ENCODE assay signal across 8 cellular contexts in the genomic region with DNA sequence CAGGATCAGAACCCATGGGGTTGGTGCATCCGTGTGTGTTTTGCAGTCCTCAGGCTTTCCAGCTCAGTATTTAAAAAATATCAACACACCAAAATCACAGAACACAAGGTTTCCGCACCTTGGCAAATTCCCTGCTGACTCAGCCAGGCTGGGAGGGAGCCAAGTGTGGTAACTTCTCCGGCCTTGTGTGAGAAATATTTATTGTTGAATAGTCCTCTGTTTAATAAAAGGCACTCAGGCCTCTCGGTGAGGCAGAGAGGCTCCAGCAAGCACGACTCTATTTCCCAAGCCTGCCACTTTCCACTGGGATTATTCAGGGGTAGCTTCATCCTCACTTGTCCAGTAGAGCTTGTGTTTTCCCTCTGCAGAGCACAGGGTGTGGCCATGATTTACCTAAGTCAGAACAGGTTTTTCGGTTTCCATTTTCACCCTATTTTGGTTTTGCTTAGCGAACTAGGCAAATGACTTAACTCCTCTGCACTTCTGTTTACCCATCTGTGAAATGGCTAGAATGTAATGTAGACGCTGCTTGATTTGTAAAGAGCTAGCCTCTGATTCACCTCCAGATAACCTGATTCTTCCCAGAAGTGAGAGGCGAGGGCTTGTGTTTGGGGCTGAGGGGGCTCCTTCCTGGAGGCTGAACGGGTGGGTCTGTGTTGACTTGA. TPM values are rescaled to one million over a fixed set of nuclear protein-coding genes. Genes with fewer than 3 reads are reported as not detected.
DNase-seq lines count a peak whose midpoint lies in the region; ATAC-seq and TF ChIP-seq lines count a peak whose summit lies in the region.

No MANE protein-coding gene starts in this region.

- WGBS in hepatocyte (ENCODE audit: low lambda C conversion rate, missing lambda C conversion rate): 50% methylated on average over 10 of the region's 10 CpGs
- 20 to 34% methylated on average over 10 of the region's 10 CpGs for WGBS in upper lobe of left lung, 2 donors

- TF ChIP-seq CTCF in hepatocyte (IDR thresholded peaks at IDR 0.05; ENCODE audit: poor library complexity) (no peak), upper lobe of left lung (IDR thresholded peaks at IDR 0.05) (no peak)

- no peaks in the 10 kb centered on the region for H3K36me3 ChIP-seq in hepatocyte (replicated peaks; ENCODE audit: insufficient read depth, low read depth)
- no peaks in the 10 kb centered on the region for H3K36me3 ChIP-seq in upper lobe of left lung

- DNase-seq in RPMI8226 (peak; percentile 87), hepatocyte (ENCODE audit: low spot score) (peak; percentile 42), upper lobe of left lung (peak in 1 of 2 donors; percentile 83), DMS114 treated with DMSO at 0.1 percent for 48 hours (lab: John Stamatoyannopoulos, UW; ENCODE audit: unreplicated experiment) (no peak), activated gamma-delta T cell (lab: John Stamatoyannopoulos, UW) (no peak)
- no peak for DNase-seq in activated CD4-positive, alpha-beta T cell treated with anti-CD3 and anti-CD28 coated beads, Interleukin-2, amount 50 U/mL, for 48 hours

- H3K4me3 ChIP-seq in hepatocyte (no peak overlapping the region), upper lobe of left lung (no peak overlapping the region)

- no peak overlapping the region for H2AFZ ChIP-seq in hepatocyte

- H3K4me2 ChIP-seq in hepatocyte: no peak overlapping the region

- H3K27ac ChIP-seq in hepatocyte (no peak overlapping the region), upper lobe of left lung (peak overlapping the region in 3 of 4 donors; percentile 38 to 69 (median 64))

- no peaks in the 10 kb centered on the region for H3K9me3 ChIP-seq in hepatocyte (ENCODE audit: low read depth)
- H3K9me3 ChIP-seq in upper lobe of left lung: no peaks in the 10 kb centered on the region

- TF ChIP-seq EP300 in upper lobe of left lung (IDR thresholded peaks at IDR 0.05): no peak

- no peak for TF ChIP-seq POLR2A in upper lobe of left lung (IDR thresholded peaks at IDR 0.05)

- ATAC-seq in GM18867 (IDR thresholded peaks at IDR 0.05; ENCODE audit: unreplicated experiment) (peak; percentile 94), HG02759 (IDR thresholded peaks at IDR 0.05; ENCODE audit: unreplicated experiment) (peak; percentile 93), upper lobe of left lung (ENCODE audit: low FRiP score in 2 of 2) (peak; percentile 7 to 47)

- H3K4me1 ChIP-seq in hepatocyte (ENCODE audit: insufficient read depth): peaks cover 11% of the 10 kb centered on the region
- H3K4me1 ChIP-seq in upper lobe of left lung: peaks cover 17 to 21% (median 18%) of the 10 kb centered on the region in 4 donors

- no peaks in the 10 kb centered on the region for H3K27me3 ChIP-seq in hepatocyte
- no peaks in the 10 kb centered on the region for H3K27me3 ChIP-seq in upper lobe of left lung

- no peaks in the 10 kb centered on the region for H3K9me2 ChIP-seq in hepatocyte (replicated peaks; ENCODE audit: insufficient read depth)

- no peaks in the 10 kb centered on the region for H3K79me2 ChIP-seq in hepatocyte

- no peaks in the 10 kb centered on the region for H4K20me1 ChIP-seq in hepatocyte (ENCODE audit: insufficient read depth, poor library complexity, severe bottlenecking)

RNA-seq across cellular contexts. Expression of gene CHST15, which starts 13.0 kb away (rescaled TPM):
- total RNA-seq in hepatocyte: 4.1 and 4.5 TPM in 2 replicates
- polyA plus RNA-seq in hepatocyte: 3.9 and 4.4 TPM in 2 replicates
- 10 to 100 TPM; 16.1 to 54.5 (median 27.3) TPM for total RNA-seq in upper lobe of left lung

Comparison
In these comparisons a context has a peak if more than half of its experiments do, and no peak if none do; other contexts are left out.
1. ATAC-seq: peak in every context shown above with its lines; median percentile 94 in GM18867; 93 in HG02759; 27 in upper lobe of left lung.
2. DNase-seq: peak in RPMI8226 (single experiment) and hepatocyte (single experiment); none in activated CD4-positive, alpha-beta T cell treated with anti-CD3 and anti-CD28 coated beads, Interleukin-2, amount 50 U/mL, for 48 hours (0 of 2), DMS114 treated with DMSO at 0.1 percent for 48 hours (single experiment) and activated gamma-delta T cell (single experiment).